Comparison of ENCODE assay signal across 8 cellular contexts in the genomic region with DNA sequence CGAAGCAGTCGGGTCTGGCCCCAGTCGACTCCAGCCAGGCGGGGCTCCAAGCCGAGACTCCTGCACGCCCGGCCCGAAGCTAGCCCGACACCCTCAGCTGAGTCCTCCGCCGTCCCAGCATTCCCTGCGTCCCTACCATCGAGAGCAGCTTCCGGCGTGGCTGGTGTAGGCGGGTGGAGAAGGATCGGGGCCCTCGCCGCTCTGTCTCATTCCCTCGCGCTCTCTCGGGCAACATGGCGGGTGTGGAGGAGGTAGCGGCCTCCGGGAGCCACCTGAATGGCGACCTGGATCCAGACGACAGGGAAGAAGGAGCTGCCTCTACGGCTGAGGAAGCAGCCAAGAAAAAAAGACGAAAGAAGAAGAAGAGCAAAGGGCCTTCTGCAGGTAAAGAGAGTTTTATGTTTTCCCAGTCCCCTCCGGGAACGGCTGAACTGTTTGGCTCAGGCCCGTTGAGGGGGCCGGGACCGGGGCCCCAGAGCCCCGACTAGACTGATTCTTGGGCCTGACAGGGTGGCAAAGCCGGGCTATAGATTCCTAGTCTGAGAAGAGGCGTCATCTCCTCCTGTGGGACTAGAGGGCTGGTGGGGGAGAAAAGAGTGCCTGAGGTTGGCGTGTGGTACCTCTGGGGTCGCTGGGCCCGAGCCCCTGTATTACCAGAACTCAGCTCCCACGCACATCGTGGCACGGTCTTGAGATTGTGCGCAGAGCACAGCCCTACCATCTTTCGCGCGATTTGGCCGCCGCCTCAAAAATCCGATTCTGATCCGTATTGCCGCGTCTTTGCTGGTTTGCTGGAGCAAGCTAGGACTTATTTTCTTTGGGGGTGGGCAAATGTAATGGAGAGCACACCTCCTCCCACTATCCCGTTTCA. TPM values are rescaled to one million over a fixed set of nuclear protein-coding genes. Genes with fewer than 3 reads are reported as not detected.
DNase-seq lines count a peak whose midpoint lies in the region; ATAC-seq and TF ChIP-seq lines count a peak whose summit lies in the region.

A gene (plus strand): TSS at position 206 of the 871 bp plus-strand sequence. CDS start 28 bp downstream, at position 234.

- DNase-seq in GM10248 (ENCODE audit: extremely low spot score) (peak; percentile 94), NCI-H1105 (lab: John Stamatoyannopoulos, UW) (peak; percentile 94), SKM-1 treated with dmso at 0.1 percent for 144 hours (lab: John Stamatoyannopoulos, UW; ENCODE audit: unreplicated experiment) (peak; percentile 77), glomerular visceral epithelial cell (ENCODE audit: extremely low spot score) (peak; percentile 96), osteoblast (ENCODE audit: insufficient read length, low spot score, missing footprints) (peak; percentile 92), thoracic aorta (ENCODE audit: low spot score) (peak; percentile 90)

- H3K27ac Mint-ChIP-seq in activated naive CD8-positive, alpha-beta T cell: peak within 1 kb of the TSS; percentile 100

- no peak for TF ChIP-seq CTCF in GM10248 (IDR thresholded peaks at IDR 0.05; ENCODE audit: control extremely low read depth, extremely low read depth, low read depth, missing control alignments)
- no peak for TF ChIP-seq CTCF in osteoblast (IDR thresholded peaks at IDR 0.05; ENCODE audit: extremely low read depth, low read depth, low read length)
- TF ChIP-seq CTCF in thoracic aorta (IDR thresholded peaks at IDR 0.05): no peak

- POLR2A ChIA-PET in GM10248 (lab: Yijun Ruan, JAX): interaction anchor here (0.5 to 1.6 kb wide), 7 partner anchors 9 to 1211 kb away, joined by 3 to 8 read pairs (median 3); a partner anchor contains a TSS

- H3K27me3 ChIP-seq in osteoblast (ENCODE audit: insufficient read depth, low read length) (peaks cover 2% of the 10 kb centered on the region), thoracic aorta (replicated peaks; ENCODE audit: insufficient read depth) (no peaks in the 10 kb centered on the region)

- ATAC-seq in HG02623 (IDR thresholded peaks at IDR 0.05; ENCODE audit: unreplicated experiment): peak; percentile 95
- ATAC-seq in thoracic aorta (ENCODE audit: insufficient number of reproducible peaks, low FRiP score, low read depth): peak; percentile 92

- H3K4me2 ChIP-seq in osteoblast (ENCODE audit: insufficient read depth, low read length): peak within 1 kb of the TSS; percentile 95

- H3K79me2 ChIP-seq in osteoblast (ENCODE audit: insufficient read depth, low read length): peaks cover 53% of the 10 kb centered on the region

- H3K27ac ChIP-seq in osteoblast (ENCODE audit: low read depth, low read length) (peak within 1 kb of the TSS; percentile 95), thoracic aorta (peak within 1 kb of the TSS; percentile 88 to 96)

- H3K4me3 Mint-ChIP-seq in activated naive CD8-positive, alpha-beta T cell: peak within 1 kb of the TSS; percentile 100

- H3K4me1 ChIP-seq in osteoblast (ENCODE audit: insufficient read depth, low read length) (peaks cover 16% of the 10 kb centered on the region), thoracic aorta (ENCODE audit: control insufficient read depth in 1 of 2, low read depth in 2 of 2) (peaks cover 11 to 46% of the 10 kb centered on the region in 2 donors)

- H3K4me3 ChIP-seq in osteoblast (ENCODE audit: insufficient read depth, low read length) (peak within 1 kb of the TSS; percentile 93), thoracic aorta (peak within 1 kb of the TSS; percentile 96)

- H3K9me3 ChIP-seq in osteoblast (ENCODE audit: low read depth, low read length) (no peaks in the 10 kb centered on the region), thoracic aorta (no peaks in the 10 kb centered on the region)

- CTCF ChIA-PET in GM10248 (lab: Yijun Ruan, JAX): interaction anchor here (1.1 to 2.0 kb wide), 5 partner anchors 9 to 257 kb away, joined by 3 to 6 read pairs (median 3); a partner anchor contains a TSS

- H4K20me1 ChIP-seq in osteoblast (ENCODE audit: insufficient read depth, low read length): peaks cover 16% of the 10 kb centered on the region

- H3K36me3 ChIP-seq in osteoblast (ENCODE audit: insufficient read depth, low read length) (peaks cover 33% of the 10 kb centered on the region), thoracic aorta (peaks cover 16% of the 10 kb centered on the region)

- H2AFZ ChIP-seq in osteoblast (ENCODE audit: low read length): peak within 1 kb of the TSS; percentile 95

- no peaks in the 10 kb centered on the region for H3K9me3 Mint-ChIP-seq in activated naive CD8-positive, alpha-beta T cell (ENCODE audit: low read depth)

- peaks cover 51% of the 10 kb centered on the region for H3K4me1 Mint-ChIP-seq in activated naive CD8-positive, alpha-beta T cell (ENCODE audit: low read depth)

- H3K27me3 Mint-ChIP-seq in activated naive CD8-positive, alpha-beta T cell: no peaks in the 10 kb centered on the region

- peaks cover 19% of the 10 kb centered on the region for H3K36me3 Mint-ChIP-seq in activated naive CD8-positive, alpha-beta T cell

RNA-seq across cellular contexts. Expression of the gene that starts here (rescaled TPM):
- total RNA-seq in osteoblast: 80.7 and 91.6 TPM in 2 replicates
- 10 to 100 TPM; 24.5 to 87.6 TPM for total RNA-seq in thoracic aorta

Comparison
In these comparisons a context has a peak if more than half of its experiments do, and no peak if none do; other contexts are left out.
1. Peak in every context shown above with its lines: DNase-seq, ATAC-seq, H3K4me3 ChIP-seq and H3K27ac ChIP-seq.